ENCODE assay signal across 2 cellular contexts in the genomic region with DNA sequence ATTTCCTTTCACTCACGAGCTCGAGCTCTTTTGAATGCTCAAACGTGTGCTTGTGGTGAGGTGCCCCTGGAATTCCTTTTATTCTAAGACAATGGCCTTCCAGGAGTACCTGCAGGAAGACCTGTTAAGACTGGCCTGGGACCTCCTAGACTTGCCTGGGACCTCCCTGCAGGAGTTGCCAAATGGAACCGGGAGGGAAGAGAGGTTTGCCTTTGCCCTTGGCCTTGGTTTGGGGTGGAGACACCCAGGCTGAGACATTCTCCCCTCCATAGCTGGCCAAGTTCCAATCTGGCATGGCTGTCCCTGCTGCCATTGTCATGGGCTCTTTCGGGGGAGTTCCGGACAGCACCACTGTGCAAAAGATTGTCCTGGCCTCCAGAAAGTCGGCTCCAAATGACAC.
TF ChIP-seq lines count a peak whose summit lies in the region.

No MANE protein-coding gene starts in this region.

TF ChIP-seq in HEK293, 187 proteins besides CTCF, POLR2A, EP300 and RAD21:
- TF ChIP-seq ZNF398 (tag by site-specific recombination; IDR thresholded peaks at IDR 0.05), result no peak
- TF ChIP-seq ZNF621 (tag by site-specific recombination; IDR thresholded peaks at IDR 0.05), result no peak
- TF ChIP-seq ZNF335 (tag by site-specific recombination; conservative IDR thresholded peaks at IDR 0.05), result peak; percentile 57
- TF ChIP-seq, protein P1, sequence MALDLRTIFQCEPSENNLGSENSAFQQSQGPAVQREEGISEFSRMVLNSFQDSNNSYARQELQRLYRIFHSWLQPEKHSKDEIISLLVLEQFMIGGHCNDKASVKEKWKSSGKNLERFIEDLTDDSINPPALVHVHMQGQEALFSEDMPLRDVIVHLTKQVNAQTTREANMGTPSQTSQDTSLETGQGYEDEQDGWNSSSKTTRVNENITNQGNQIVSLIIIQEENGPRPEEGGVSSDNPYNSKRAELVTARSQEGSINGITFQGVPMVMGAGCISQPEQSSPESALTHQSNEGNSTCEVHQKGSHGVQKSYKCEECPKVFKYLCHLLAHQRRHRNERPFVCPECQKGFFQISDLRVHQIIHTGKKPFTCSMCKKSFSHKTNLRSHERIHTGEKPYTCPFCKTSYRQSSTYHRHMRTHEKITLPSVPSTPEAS (tag by site-specific recombination; IDR thresholded peaks at IDR 0.05), result no peak
- TF ChIP-seq, protein P2, sequence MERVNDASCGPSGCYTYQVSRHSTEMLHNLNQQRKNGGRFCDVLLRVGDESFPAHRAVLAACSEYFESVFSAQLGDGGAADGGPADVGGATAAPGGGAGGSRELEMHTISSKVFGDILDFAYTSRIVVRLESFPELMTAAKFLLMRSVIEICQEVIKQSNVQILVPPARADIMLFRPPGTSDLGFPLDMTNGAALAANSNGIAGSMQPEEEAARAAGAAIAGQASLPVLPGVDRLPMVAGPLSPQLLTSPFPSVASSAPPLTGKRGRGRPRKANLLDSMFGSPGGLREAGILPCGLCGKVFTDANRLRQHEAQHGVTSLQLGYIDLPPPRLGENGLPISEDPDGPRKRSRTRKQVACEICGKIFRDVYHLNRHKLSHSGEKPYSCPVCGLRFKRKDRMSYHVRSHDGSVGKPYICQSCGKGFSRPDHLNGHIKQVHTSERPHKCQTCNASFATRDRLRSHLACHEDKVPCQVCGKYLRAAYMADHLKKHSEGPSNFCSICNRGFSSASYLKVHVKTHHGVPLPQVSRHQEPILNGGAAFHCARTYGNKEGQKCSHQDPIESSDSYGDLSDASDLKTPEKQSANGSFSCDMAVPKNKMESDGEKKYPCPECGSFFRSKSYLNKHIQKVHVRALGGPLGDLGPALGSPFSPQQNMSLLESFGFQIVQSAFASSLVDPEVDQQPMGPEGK (tag by site-specific recombination; IDR thresholded peaks at IDR 0.05), result no peak
- TF ChIP-seq YY2 (tag by site-specific recombination; IDR thresholded peaks at IDR 0.05), result 0 out of 2 replicates have a peak, but pooled peaks have one; percentile 34
- TF ChIP-seq ZNF391 (tag by site-specific recombination; IDR thresholded peaks at IDR 0.05; ENCODE audit: borderline replicate concordance, low read depth), result no peak
- no peak for TF ChIP-seq ZNF433 (tag by site-specific recombination; IDR thresholded peaks at IDR 0.05; ENCODE audit: low read depth)

TF ChIP-seq in K562, 482 proteins besides CTCF, POLR2A, EP300 and RAD21:
- TF ChIP-seq NFIC (IDR thresholded peaks at IDR 0.05) (peak; percentile 60), ZNF644 (tag; IDR thresholded peaks at IDR 0.05; ENCODE audit: low read depth) (0 out of 2 replicates have a peak, but pooled peaks have one; percentile 31), RERE (CRISPR knock-in tag; IDR thresholded peaks at IDR 0.05; ENCODE audit: borderline replicate concordance) (0 out of 2 replicates have a peak, but pooled peaks have one; percentile 4), CCAR2 (IDR thresholded peaks at IDR 0.05; ENCODE audit: low read depth, low read length) (no peak), FOXK1 (CRISPR knock-in tag; IDR thresholded peaks at IDR 0.05; ENCODE audit: borderline replicate concordance) (0 out of 2 replicates have a peak, but pooled peaks have one; percentile 33), DMBX1 (CRISPR knock-in tag; IDR thresholded peaks at IDR 0.05; ENCODE audit: borderline replicate concordance) (peak; percentile 23; the same call in 1 of the 2 replicates), ZNF609 (CRISPR knock-in tag; IDR thresholded peaks at IDR 0.05; ENCODE audit: borderline replicate concordance) (0 out of 2 replicates have a peak, but pooled peaks have one; percentile 27), YY1 (IDR thresholded peaks at IDR 0.05; ENCODE audit: borderline replicate concordance in 1 of 3, control insufficient read depth in 1 of 3, extremely low read depth in 1 of 3, insufficient read depth in 3 of 3, insufficient read length in 1 of 3, insufficient replicate concordance in 2 of 3, low read depth in 1 of 3, low read length in 2 of 3) (peak in 1 of 3 experiments; percentile 5), RBM17 (IDR thresholded peaks at IDR 0.05; ENCODE audit: borderline replicate concordance, low read depth, low read length) (no peak)
